Comparison of ENCODE assay signal across 13 cellular contexts in genomic region chr11:117022526-117022925, GRCh38.
DNase-seq lines count a peak whose midpoint lies in the region; ATAC-seq and TF ChIP-seq lines count a peak whose summit lies in the region.
"Had no signal": no experiment of that assay in that cellular context is flagged by ENCODE, and none has a peak within 500 bp of the region (broad histone marks: within the 10 kb centered on the region; RNA-seq: fewer than 3 reads in every experiment).

No MANE protein-coding gene starts in this region.

- H3K4me3 ChIP-seq in CD8-positive, alpha-beta T cell (ENCODE audit: low read depth, low read length) = no peak overlapping the region
- no peak overlapping the region for H3K4me3 ChIP-seq in right atrium auricular region

- CTCF ChIA-PET in CD8-positive, alpha-beta T cell (lab: Charles Lee) = no interaction called here

- peaks cover 3% of the 10 kb centered on the region for H3K36me3 Mint-ChIP-seq in CD8-positive, alpha-beta T cell
- peaks cover 21% of the 10 kb centered on the region for H3K36me3 Mint-ChIP-seq in activated T-helper 17 cell treated with anti-CD3 and anti-CD28 coated beads, Interleukin-2, amount 50 U/mL, for 72 hours (ENCODE audit: low read depth)
- no peaks in the 10 kb centered on the region for H3K36me3 Mint-ChIP-seq in natural killer cell
- H3K36me3 Mint-ChIP-seq: type B pancreatic cell had no signal

- H3K36me3 ChIP-seq in CD8-positive, alpha-beta T cell (ENCODE audit: insufficient read depth, low read length) = no peaks in the 10 kb centered on the region
- H3K36me3 ChIP-seq in right atrium auricular region = no peaks in the 10 kb centered on the region

- no peak overlapping the region for H3K27ac ChIP-seq in CD8-positive, alpha-beta T cell (ENCODE audit: low read depth, low read length)
- H3K27ac ChIP-seq in right atrium auricular region = no peak overlapping the region
- H3K27ac ChIP-seq: foreskin keratinocyte, HL-60 had no signal

- peak overlapping the region; percentile 3 for H3K4me3 Mint-ChIP-seq in CD8-positive, alpha-beta T cell
- peak overlapping the region; percentile 34 for H3K4me3 Mint-ChIP-seq in activated T-helper 17 cell treated with anti-CD3 and anti-CD28 coated beads, Interleukin-2, amount 50 U/mL, for 72 hours
- H3K4me3 Mint-ChIP-seq in natural killer cell = peak overlapping the region; percentile 57

- peak overlapping the region; percentile 12 for H3K27ac Mint-ChIP-seq in CD8-positive, alpha-beta T cell
- peak overlapping the region; percentile 72 for H3K27ac Mint-ChIP-seq in activated T-helper 17 cell treated with anti-CD3 and anti-CD28 coated beads, Interleukin-2, amount 50 U/mL, for 72 hours
- H3K27ac Mint-ChIP-seq in natural killer cell = peak overlapping the region; percentile 53 to 74
- H3K27ac Mint-ChIP-seq: type B pancreatic cell had no signal

- no peak for TF ChIP-seq CTCF in CD8-positive, alpha-beta T cell (IDR thresholded peaks at IDR 0.05)
- TF ChIP-seq CTCF in natural killer cell (IDR thresholded peaks at IDR 0.05) (no peak), right atrium auricular region (IDR thresholded peaks at IDR 0.05) (no peak)

- ATAC-seq in CD8-positive, alpha-beta T cell = peak; percentile 49
- peak; percentile 29 for ATAC-seq in GM19351 (IDR thresholded peaks at IDR 0.05; ENCODE audit: unreplicated experiment)
- peak; percentile 61 for ATAC-seq in activated T-helper 17 cell treated with anti-CD3 and anti-CD28 coated beads, Interleukin-2, amount 50 U/mL, for 72 hours (replicated peaks)
- ATAC-seq in natural killer cell = peak; percentile 33 to 42 (median 33)
- no peak for ATAC-seq in HG03457 (IDR thresholded peaks at IDR 0.05; ENCODE audit: unreplicated experiment)
- ATAC-seq: foreskin keratinocyte had no signal

- intact Hi-C loops in CD8-positive, alpha-beta T cell (cut with DNase I, micrococcal nuclease) = loop anchor here (1.0 to 10.0 kb wide), 3 partner anchors 15 to 88 kb away; partner anchors contain the start of gene SIK3 (in 1 of the 2)
- intact Hi-C loops in natural killer cell (cut with micrococcal nuclease) = no loop called here

- H3K27me3 Mint-ChIP-seq in CD8-positive, alpha-beta T cell (ENCODE audit: low read depth) = no peaks in the 10 kb centered on the region
- H3K27me3 Mint-ChIP-seq in activated T-helper 17 cell treated with anti-CD3 and anti-CD28 coated beads, Interleukin-2, amount 50 U/mL, for 72 hours = no peaks in the 10 kb centered on the region
- no peaks in the 10 kb centered on the region for H3K27me3 Mint-ChIP-seq in natural killer cell (ENCODE audit: low read depth in 2 of 2)
- H3K27me3 Mint-ChIP-seq: type B pancreatic cell had no signal

- no peaks in the 10 kb centered on the region for H3K9me3 ChIP-seq in CD8-positive, alpha-beta T cell (ENCODE audit: low read length)
- H3K9me3 ChIP-seq in right atrium auricular region = no peaks in the 10 kb centered on the region

- no peaks in the 10 kb centered on the region for H3K9me3 Mint-ChIP-seq in CD8-positive, alpha-beta T cell
- no peaks in the 10 kb centered on the region for H3K9me3 Mint-ChIP-seq in activated T-helper 17 cell treated with anti-CD3 and anti-CD28 coated beads, Interleukin-2, amount 50 U/mL, for 72 hours
- H3K9me3 Mint-ChIP-seq in natural killer cell = no peaks in the 10 kb centered on the region
- H3K9me3 Mint-ChIP-seq: type B pancreatic cell had no signal

- peaks cover 77% of the 10 kb centered on the region for H3K4me1 Mint-ChIP-seq in CD8-positive, alpha-beta T cell (ENCODE audit: low read depth)
- peaks cover 61% of the 10 kb centered on the region for H3K4me1 Mint-ChIP-seq in activated T-helper 17 cell treated with anti-CD3 and anti-CD28 coated beads, Interleukin-2, amount 50 U/mL, for 72 hours
- peaks cover 61 to 62% of the 10 kb centered on the region in 2 donors for H3K4me1 Mint-ChIP-seq in natural killer cell

- H3K27me3 ChIP-seq in CD8-positive, alpha-beta T cell (ENCODE audit: insufficient read depth, low read length) = no peaks in the 10 kb centered on the region
- no peaks in the 10 kb centered on the region for H3K27me3 ChIP-seq in right atrium auricular region
- H3K27me3 ChIP-seq: foreskin keratinocyte had no signal

- H3K4me1 ChIP-seq in CD8-positive, alpha-beta T cell (ENCODE audit: insufficient read depth, low read length) = peaks cover 36% of the 10 kb centered on the region
- H3K4me1 ChIP-seq in right atrium auricular region = peaks cover 0 to 31% of the 10 kb centered on the region in 2 donors

- no peak for DNase-seq in CD8-positive, alpha-beta T cell
- DNase-seq in natural killer cell (no peak), right atrium auricular region (ENCODE audit: low spot score) (no peak), SK-N-DZ (ENCODE audit: low spot score) (no peak), NCI-H2107 treated with DMSO at 0.1 percent for 48 hours (lab: John Stamatoyannopoulos, UW; ENCODE audit: unreplicated experiment) (no peak)
- DNase-seq: effector CD8-positive, alpha-beta T cell; foreskin keratinocyte; OCI-M1 had no signal

- POLR2A ChIA-PET in CD8-positive, alpha-beta T cell (lab: Charles Lee) = no interaction called here

Comparison
In these comparisons a context has a peak if more than half of its experiments do, and no peak if none do; other contexts are left out.
1. H3K27ac Mint-ChIP-seq: peak in every context shown above with its lines; median percentile 72 in activated T-helper 17 cell treated with anti-CD3 and anti-CD28 coated beads, Interleukin-2, amount 50 U/mL, for 72 hours; 64 in natural killer cell; 12 in CD8-positive, alpha-beta T cell.
2. H3K4me3 Mint-ChIP-seq: peak in every context shown above with its lines; median percentile 57 in natural killer cell; 34 in activated T-helper 17 cell treated with anti-CD3 and anti-CD28 coated beads, Interleukin-2, amount 50 U/mL, for 72 hours; 3 in CD8-positive, alpha-beta T cell.